Comparison of ENCODE assay signal across 9 cellular contexts in the genomic region with DNA sequence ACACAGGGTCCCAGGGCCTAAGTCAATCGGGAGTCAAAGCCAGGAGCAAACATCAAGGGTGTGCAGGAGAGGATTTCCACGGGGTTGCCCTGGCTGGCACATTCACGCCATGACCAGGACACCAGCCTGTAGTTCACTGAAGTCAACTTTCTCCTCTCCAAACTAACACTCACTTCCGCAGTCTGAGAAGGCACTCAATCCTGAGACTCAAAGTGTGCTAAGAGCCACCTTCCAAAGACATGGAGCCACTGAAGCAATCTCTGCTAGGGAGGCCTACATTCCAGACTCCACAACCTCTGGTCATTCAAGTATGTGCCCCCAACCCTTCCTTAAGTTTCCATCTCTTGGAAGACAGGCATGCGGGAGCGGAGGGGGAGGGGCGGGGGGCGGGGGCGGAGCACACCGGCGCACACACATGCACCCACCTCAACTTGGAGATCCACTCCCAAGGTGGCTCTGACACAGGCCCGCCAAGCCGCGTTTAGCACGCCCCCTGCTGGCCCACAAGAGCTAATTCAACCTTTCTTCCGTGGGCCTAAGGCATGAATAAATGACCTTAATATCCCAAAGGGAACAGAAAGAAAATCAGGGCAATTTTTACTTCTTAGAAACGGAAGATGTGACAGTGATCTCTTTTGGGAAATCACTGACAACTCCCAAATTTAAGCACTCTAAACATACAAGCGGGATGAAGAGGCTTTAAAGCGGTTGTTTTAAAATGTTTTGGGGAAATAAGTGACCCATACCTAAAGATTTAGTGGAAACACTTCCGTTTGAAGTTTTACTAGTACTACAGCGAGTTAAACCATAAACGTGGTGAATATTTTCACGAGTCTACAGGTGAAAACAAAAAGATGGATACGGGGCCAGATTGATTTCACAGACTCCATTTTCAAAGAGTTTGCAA. TPM values are rescaled to one million over a fixed set of nuclear protein-coding genes. Genes with fewer than 3 reads are reported as not detected.
DNase-seq lines count a peak whose midpoint lies in the region; TF ChIP-seq lines count a peak whose summit lies in the region.
"Had no signal": no experiment of that assay in that cellular context is flagged by ENCODE, and none has a peak within 500 bp of the region (broad histone marks: within the 10 kb centered on the region; RNA-seq: fewer than 3 reads in every experiment).

No MANE protein-coding gene starts in this region.

- no peak overlapping the region for H3K27ac Mint-ChIP-seq in activated CD4-positive, alpha-beta memory T cell treated with anti-CD3 and anti-CD28 coated beads for 36 hours

- peak; percentile 66 for TF ChIP-seq CTCF in AG10803 (conservative IDR thresholded peaks at IDR 0.05; ENCODE audit: low read length)

- H3K36me3 ChIP-seq in H7 (replicated peaks; ENCODE audit: control insufficient read depth, insufficient read depth, low read length), result no peaks in the 10 kb centered on the region
- H3K36me3 ChIP-seq in effector memory CD4-positive, alpha-beta T cell (ENCODE audit: control insufficient read depth, insufficient read depth, low read length), result no peaks in the 10 kb centered on the region

- H3K27ac ChIP-seq in effector memory CD4-positive, alpha-beta T cell (ENCODE audit: insufficient read depth, low read length, poor library complexity, severe bottlenecking), result no peak overlapping the region
- H3K27ac ChIP-seq: skin epidermis had no signal

- intact Hi-C loops in activated CD4-positive, alpha-beta memory T cell treated with anti-CD3 and anti-CD28 coated beads for 36 hours (cut with micrococcal nuclease), result loop anchor here (5.0 to 10.0 kb wide), 2 partner anchors 215 to 383 kb away; no protein-coding TSS in a partner anchor

- H3K27me3 Mint-ChIP-seq in activated CD4-positive, alpha-beta memory T cell treated with anti-CD3 and anti-CD28 coated beads for 36 hours, result peaks cover 10% of the 10 kb centered on the region

- no peaks in the 10 kb centered on the region for H3K9me3 Mint-ChIP-seq in activated CD4-positive, alpha-beta memory T cell treated with anti-CD3 and anti-CD28 coated beads for 36 hours

- H3K4me1 Mint-ChIP-seq in activated CD4-positive, alpha-beta memory T cell treated with anti-CD3 and anti-CD28 coated beads for 36 hours (ENCODE audit: low read depth), result peaks cover 9% of the 10 kb centered on the region

- DNase-seq in AG10803 (ENCODE audit: low read depth), result peak; percentile 44
- peak; percentile 85 for DNase-seq in H7
- peak; percentile 60 to 76 for DNase-seq in NCI-H526 (lab: John Stamatoyannopoulos, UW)
- peak; percentile 71 for DNase-seq in activated CD4-positive, alpha-beta memory T cell treated with anti-CD3 and anti-CD28 coated beads for 36 hours
- peak; percentile 9 to 30 (median 12) for DNase-seq in effector memory CD4-positive, alpha-beta T cell
- DNase-seq in midbrain (lab: John Stamatoyannopoulos, UW), result peak; percentile 66
- DNase-seq in stimulated activated naive CD4-positive, alpha-beta T cell treated with Interleukin-2 at 50 U/mL for 16 hours (lab: John Stamatoyannopoulos, UW), result peak; percentile 34
- DNase-seq in NCI-H2171 (lab: John Stamatoyannopoulos, UW), result no peak

- H3K9me3 ChIP-seq in effector memory CD4-positive, alpha-beta T cell (ENCODE audit: control insufficient read depth, low read length), result no peaks in the 10 kb centered on the region

- no peaks in the 10 kb centered on the region for H3K36me3 Mint-ChIP-seq in activated CD4-positive, alpha-beta memory T cell treated with anti-CD3 and anti-CD28 coated beads for 36 hours

- no peak overlapping the region for H3K4me3 Mint-ChIP-seq in activated CD4-positive, alpha-beta memory T cell treated with anti-CD3 and anti-CD28 coated beads for 36 hours

- H3K27me3 ChIP-seq in H7 (ENCODE audit: control insufficient read depth, insufficient read depth, low read length), result peaks cover 13% of the 10 kb centered on the region
- H3K27me3 ChIP-seq in effector memory CD4-positive, alpha-beta T cell (replicated peaks; ENCODE audit: control insufficient read depth, insufficient read depth, low read length, poor library complexity, severe bottlenecking), result no peaks in the 10 kb centered on the region

- peaks cover 5% of the 10 kb centered on the region for H3K4me1 ChIP-seq in effector memory CD4-positive, alpha-beta T cell (ENCODE audit: control insufficient read depth, insufficient read depth, low read length, poor library complexity, severe bottlenecking)

- POLR2A ChIA-PET in activated CD4-positive, alpha-beta memory T cell treated with anti-CD3 and anti-CD28 coated beads for 36 hours (lab: Charles Lee), result no interaction called here

- CTCF ChIA-PET in activated CD4-positive, alpha-beta memory T cell treated with anti-CD3 and anti-CD28 coated beads for 36 hours (lab: Charles Lee), result interaction anchor here (0.6 to 1.8 kb wide), 10 partner anchors 8 to 435 kb away, joined by 3 to 7 read pairs (median 3); no protein-coding TSS in a partner anchor

- H3K4me3 ChIP-seq in AG10803 (ENCODE audit: low read length), result no peak overlapping the region
- no peak overlapping the region for H3K4me3 ChIP-seq in H7 (ENCODE audit: insufficient read depth, low read depth, low read length)
- no peak overlapping the region for H3K4me3 ChIP-seq in effector memory CD4-positive, alpha-beta T cell (ENCODE audit: insufficient read depth, low read depth, low read length, poor library complexity, severe bottlenecking)
- H3K4me3 ChIP-seq: skin epidermis had no signal

RNA-seq across cellular contexts. Expression of a gene that starts 2.7 kb away (rescaled TPM):
- total RNA-seq in H7 (2014; rRNA removed; shearing (Covaris generic)), result 0.41 and 1.2 TPM in 2 replicates
- total RNA-seq in activated CD4-positive, alpha-beta memory T cell treated with anti-CD3 and anti-CD28 coated beads for 36 hours, result 1 to 10 TPM; 1.5 to 1.7 TPM
